8 cellular contexts compared by ENCODE assay signal in genomic region chr17:48025904-48026502, GRCh38. TPM values are rescaled to one million over a fixed set of nuclear protein-coding genes. Genes with fewer than 3 reads are reported as not detected.
DNase-seq lines count a peak whose midpoint lies in the region; ATAC-seq, FAIRE-seq and TF ChIP-seq lines count a peak whose summit lies in the region.

No MANE protein-coding gene starts in this region.

- peak overlapping the region; percentile 87 for H3K4me3 Mint-ChIP-seq in neural crest cell

- H3K27me3 Mint-ChIP-seq in neural crest cell (ENCODE audit: low read depth) = peaks cover 7% of the 10 kb centered on the region

- H3K9me3 Mint-ChIP-seq in neural crest cell = no peaks in the 10 kb centered on the region

- ATAC-seq in GM19328 (IDR thresholded peaks at IDR 0.05; ENCODE audit: unreplicated experiment) (no peak), omental fat pad (ENCODE audit: low FRiP score) (no peak)

- H3K27ac ChIP-seq in C4-2B = peak overlapping the region; percentile 54
- no peak overlapping the region for H3K27ac ChIP-seq in colonic mucosa

- H3K27ac Mint-ChIP-seq in neural crest cell (ENCODE audit: unreplicated experiment) = no peak overlapping the region

- H3K36me3 Mint-ChIP-seq in neural crest cell (ENCODE audit: low read depth) = no peaks in the 10 kb centered on the region

- peaks cover 47% of the 10 kb centered on the region for H3K4me1 Mint-ChIP-seq in neural crest cell

- H3K36me3 ChIP-seq in colonic mucosa = no peaks in the 10 kb centered on the region

- H3K4me1 ChIP-seq in colonic mucosa = peaks cover 12% of the 10 kb centered on the region

- intact Hi-C loops in colonic mucosa (cut with DNase I) = loop anchor here (1.0 to 5.0 kb wide), 2 partner anchors 48 to 106 kb away; no protein-coding TSS in a partner anchor

- no peaks in the 10 kb centered on the region for H3K27me3 ChIP-seq in colonic mucosa

- TF ChIP-seq CTCF in C4-2B (conservative IDR thresholded peaks at IDR 0.05) (no peak), colonic mucosa (IDR thresholded peaks at IDR 0.05) (no peak), neural crest cell (conservative IDR thresholded peaks at IDR 0.05) (no peak), omental fat pad (IDR thresholded peaks at IDR 0.05) (no peak)

- no peaks in the 10 kb centered on the region for H3K9me3 ChIP-seq in colonic mucosa

- peak overlapping the region in 1 of 2 donors; percentile 81 for H3K9ac ChIP-seq in colonic mucosa (ENCODE audit: low read depth in 2 of 2, low read length in 2 of 2)

- no peak for FAIRE-seq in urothelium cell line (lab: Jason Lieb, UNC)

- no peak overlapping the region for H3K4me3 ChIP-seq in colonic mucosa

- DNase-seq in LoVo (ENCODE audit: low spot score) = peak; percentile 41
- DNase-seq in colonic mucosa = peak; percentile 49
- no peak for DNase-seq in neural crest cell (ENCODE audit: low read depth, low spot score)
- DNase-seq in urothelium cell line (ENCODE audit: low spot score) = no peak
- no peak for DNase-seq in NCI-H446 treated with DMSO at 0.1 percent for 48 hours (lab: John Stamatoyannopoulos, UW)
- no peak for DNase-seq in omental fat pad (ENCODE audit: low spot score)

RNA-seq across cellular contexts. Expression of gene COPZ2, which starts 11.6 kb away (rescaled TPM):
- total RNA-seq in colonic mucosa = 1 to 10 TPM; 4.3 to 9.9 TPM
- total RNA-seq in neural crest cell = 4.0 and 4.1 TPM in 2 replicates
- total RNA-seq in omental fat pad = 10 to 100 TPM; 43.8 to 61.8 (median 49.7) TPM

RNA-seq across cellular contexts. Expression of gene NFE2L1, which starts 22.2 kb away (rescaled TPM):
- 100 to 1,000 TPM; 158 to 264 TPM for total RNA-seq in colonic mucosa
- total RNA-seq in neural crest cell = 121 and 131 TPM in 2 replicates
- 100 to 1,000 TPM; 144 to 255 (median 168) TPM for total RNA-seq in omental fat pad

RNA-seq across cellular contexts. Expression of gene CDK5RAP3, which starts 55.1 kb away (rescaled TPM):
- total RNA-seq in colonic mucosa (100 to 1,000 TPM; 131 to 172 TPM), neural crest cell (285 and 301 TPM in 2 replicates), omental fat pad (100 to 1,000 TPM in 2 of 4 donors, 10 to 100 TPM in 2; 72.4 to 156 (median 100) TPM)

Comparison
In these comparisons a context has a peak if more than half of its experiments do, and no peak if none do; other contexts are left out.
1. DNase-seq: peak in LoVo (single experiment) and colonic mucosa (single experiment); none in neural crest cell (single experiment), urothelium cell line (single experiment), NCI-H446 treated with DMSO at 0.1 percent for 48 hours (single experiment) and omental fat pad (single experiment).